9 cellular contexts compared by ENCODE assay signal in genomic region chr6:113936093-113936934, GRCh38. TPM values are rescaled to one million over a fixed set of nuclear protein-coding genes. Genes with fewer than 3 reads are reported as not detected.
DNase-seq lines count a peak whose midpoint lies in the region; ATAC-seq and TF ChIP-seq lines count a peak whose summit lies in the region.
"Had no signal": no experiment of that assay in that cellular context is flagged by ENCODE, and none has a peak within 500 bp of the region (broad histone marks: within the 10 kb centered on the region; RNA-seq: fewer than 3 reads in every experiment).

No MANE protein-coding gene starts in this region.

- intact Hi-C loops in esophagus squamous epithelium (cut with DNase I), result no loop called here

- TF ChIP-seq CTCF in AG09309 (IDR thresholded peaks at IDR 0.05; ENCODE audit: control insufficient read depth, insufficient read depth, low read depth, low read length, missing control alignments), result peak; percentile 68
- peak; percentile 51 to 84 (median 68) for TF ChIP-seq CTCF in esophagus squamous epithelium (IDR thresholded peaks at IDR 0.05)
- peak; percentile 86 for TF ChIP-seq CTCF in neural crest cell (conservative IDR thresholded peaks at IDR 0.05)

- H3K9me3 ChIP-seq in esophagus squamous epithelium, result peaks cover 0 to 8% (median 0%) of the 10 kb centered on the region in 3 donors

- peak; percentile 90 for ATAC-seq in GM18502 (IDR thresholded peaks at IDR 0.05; ENCODE audit: poor library complexity, unreplicated experiment)
- ATAC-seq in HG02798 (IDR thresholded peaks at IDR 0.05; ENCODE audit: poor library complexity, unreplicated experiment), result peak; percentile 91
- no peak for ATAC-seq in stimulated activated memory B cell treated with anti-CD40 and anti-IgM and Interleukin-4, amounts not matched to agents 10 μg/mL and 1 μg/mL and 100 μg/mL, for 72 hours

- peaks cover 0 to 39% (median 0%) of the 10 kb centered on the region in 3 donors for H3K36me3 ChIP-seq in esophagus squamous epithelium

- H3K9me3 Mint-ChIP-seq in neural crest cell, result peaks cover 7% of the 10 kb centered on the region
- no peaks in the 10 kb centered on the region for H3K9me3 Mint-ChIP-seq in stimulated activated memory B cell treated with anti-CD40 and anti-IgM and Interleukin-4, amounts not matched to agents 10 μg/mL and 1 μg/mL and 100 μg/mL, for 72 hours

- H3K4me1 ChIP-seq in esophagus squamous epithelium, result no peaks in the 10 kb centered on the region

- 76 to 82% methylated on average over 6 of the region's 6 CpGs for WGBS in esophagus squamous epithelium, 2 donors

- H3K4me3 ChIP-seq in AG09309 (ENCODE audit: control insufficient read depth, low read depth, low read length) (no peak overlapping the region), esophagus squamous epithelium (no peak overlapping the region)

- no peaks in the 10 kb centered on the region for H3K27me3 ChIP-seq in esophagus squamous epithelium

- no peaks in the 10 kb centered on the region for H3K27me3 Mint-ChIP-seq in neural crest cell (ENCODE audit: low read depth)
- no peaks in the 10 kb centered on the region for H3K27me3 Mint-ChIP-seq in stimulated activated memory B cell treated with anti-CD40 and anti-IgM and Interleukin-4, amounts not matched to agents 10 μg/mL and 1 μg/mL and 100 μg/mL, for 72 hours
- H3K27me3 Mint-ChIP-seq: IgD-negative memory B cell had no signal

- H3K36me3 Mint-ChIP-seq in neural crest cell (ENCODE audit: low read depth), result peaks cover 25% of the 10 kb centered on the region
- peaks cover 34% of the 10 kb centered on the region for H3K36me3 Mint-ChIP-seq in stimulated activated memory B cell treated with anti-CD40 and anti-IgM and Interleukin-4, amounts not matched to agents 10 μg/mL and 1 μg/mL and 100 μg/mL, for 72 hours

- H3K27ac Mint-ChIP-seq in neural crest cell (ENCODE audit: unreplicated experiment), result no peak overlapping the region
- H3K27ac Mint-ChIP-seq in stimulated activated memory B cell treated with anti-CD40 and anti-IgM and Interleukin-4, amounts not matched to agents 10 μg/mL and 1 μg/mL and 100 μg/mL, for 72 hours, result no peak overlapping the region

- H3K27ac ChIP-seq in esophagus squamous epithelium, result no peak overlapping the region

- H3K4me3 Mint-ChIP-seq in neural crest cell, result no peak overlapping the region
- no peak overlapping the region for H3K4me3 Mint-ChIP-seq in stimulated activated memory B cell treated with anti-CD40 and anti-IgM and Interleukin-4, amounts not matched to agents 10 μg/mL and 1 μg/mL and 100 μg/mL, for 72 hours
- H3K4me3 Mint-ChIP-seq: IgD-negative memory B cell had no signal

- peak; percentile 24 for DNase-seq in AG09309 (ENCODE audit: low read depth)
- peak; percentile 81 for DNase-seq in NAMALWA (ENCODE audit: low spot score)
- peak; percentile 70 for DNase-seq in SK-N-DZ (ENCODE audit: low spot score)
- DNase-seq in esophagus squamous epithelium (lab: John Stamatoyannopoulos, UW), result no peak
- peak; percentile 33 for DNase-seq in neural crest cell (ENCODE audit: low read depth, low spot score)

- H3K4me1 Mint-ChIP-seq in neural crest cell, result peaks cover 7% of the 10 kb centered on the region
- no peaks in the 10 kb centered on the region for H3K4me1 Mint-ChIP-seq in stimulated activated memory B cell treated with anti-CD40 and anti-IgM and Interleukin-4, amounts not matched to agents 10 μg/mL and 1 μg/mL and 100 μg/mL, for 72 hours
- H3K4me1 Mint-ChIP-seq: IgD-negative memory B cell had no signal

- no peak for TF ChIP-seq POLR2A in esophagus squamous epithelium (IDR thresholded peaks at IDR 0.05)

RNA-seq across cellular contexts. Expression of gene HDAC2, which starts 34.6 kb away (rescaled TPM):
- polyA plus RNA-seq in SK-N-DZ (2014; cell fraction: cytosol; rRNA removed), result 210 and 226 TPM in 2 replicates
- 135 and 165 TPM in 2 replicates for polyA plus RNA-seq in SK-N-DZ (2014; cell fraction: nucleus; rRNA removed)
- total RNA-seq in esophagus squamous epithelium, result 10 to 100 TPM; 40.2 to 66.6 (median 60.7) TPM
- 304 and 310 TPM in 2 replicates for total RNA-seq in neural crest cell
